ENCODE assay signal across 14 cellular contexts in the genomic region with DNA sequence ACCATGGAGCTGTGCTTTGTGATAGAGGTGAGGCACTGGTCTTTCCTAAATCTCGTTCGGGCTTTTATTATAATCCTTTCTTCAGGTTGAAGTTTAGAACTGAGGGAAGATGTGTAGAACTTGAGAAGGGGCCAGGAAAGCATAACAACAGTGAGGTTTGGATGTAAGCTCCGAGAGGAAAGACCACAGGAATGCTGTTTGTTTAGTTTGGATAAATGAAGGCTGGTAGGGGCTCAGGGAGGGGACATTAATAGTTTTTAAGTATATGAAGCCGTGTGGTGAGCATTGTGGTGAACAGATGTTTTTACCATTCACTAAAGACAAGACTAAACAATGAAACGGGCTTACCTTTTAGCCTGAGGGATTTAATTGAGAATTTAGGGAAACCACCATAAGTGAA.
DNase-seq lines count a peak whose midpoint lies in the region; ATAC-seq and TF ChIP-seq lines count a peak whose summit lies in the region.
"Had no signal": no experiment of that assay in that cellular context is flagged by ENCODE, and none has a peak within 500 bp of the region (broad histone marks: within the 10 kb centered on the region; RNA-seq: fewer than 3 reads in every experiment).

No MANE protein-coding gene starts in this region.

- H3K27me3 Mint-ChIP-seq in endothelial cell (ENCODE audit: unreplicated experiment) (peaks cover 6% of the 10 kb centered on the region), nephron progenitor cell (ENCODE audit: low read depth, poor library complexity) (peaks cover 5% of the 10 kb centered on the region)
- H3K27me3 Mint-ChIP-seq: activated CD4-positive, alpha-beta memory T cell treated with anti-CD3 and anti-CD28 coated beads for 36 hours; CD4-positive, CD25-positive, alpha-beta regulatory T cell had no signal

- peak overlapping the region; percentile 74 for H3K27ac Mint-ChIP-seq in endothelial cell (ENCODE audit: unreplicated experiment)
- peak overlapping the region; percentile 59 for H3K27ac Mint-ChIP-seq in nephron progenitor cell
- H3K27ac Mint-ChIP-seq: activated CD4-positive, alpha-beta memory T cell treated with anti-CD3 and anti-CD28 coated beads for 36 hours; CD4-positive, CD25-positive, alpha-beta regulatory T cell; T-helper 2 cell treated with Interferon-gamma antibody and Interleukin-4, amounts not matched to agents 5 μg/mL and 100 μg/mL, for 36 hours had no signal

- TF ChIP-seq CTCF in endothelial cell (IDR thresholded peaks at IDR 0.05; ENCODE audit: unreplicated experiment) (no peak), nephron progenitor cell (IDR thresholded peaks at IDR 0.05) (no peak)

- no peaks in the 10 kb centered on the region for H3K9me3 Mint-ChIP-seq in endothelial cell (ENCODE audit: unreplicated experiment)
- H3K9me3 Mint-ChIP-seq in nephron progenitor cell = no peaks in the 10 kb centered on the region
- H3K9me3 Mint-ChIP-seq: activated CD4-positive, alpha-beta memory T cell treated with anti-CD3 and anti-CD28 coated beads for 36 hours; CD4-positive, CD25-positive, alpha-beta regulatory T cell; T-helper 2 cell treated with Interferon-gamma antibody and Interleukin-4, amounts not matched to agents 5 μg/mL and 100 μg/mL, for 36 hours had no signal

- H3K4me3 Mint-ChIP-seq in endothelial cell (ENCODE audit: unreplicated experiment) (peak overlapping the region; percentile 6), nephron progenitor cell (no peak overlapping the region)
- H3K4me3 Mint-ChIP-seq: activated CD4-positive, alpha-beta memory T cell treated with anti-CD3 and anti-CD28 coated beads for 36 hours; CD4-positive, CD25-positive, alpha-beta regulatory T cell; T-helper 2 cell treated with Interferon-gamma antibody and Interleukin-4, amounts not matched to agents 5 μg/mL and 100 μg/mL, for 36 hours had no signal

- DNase-seq in Daoy (ENCODE audit: low read depth) (peak; percentile 66), RPMI7951 (ENCODE audit: low read depth) (peak; percentile 70), endothelial cell (ENCODE audit: low spot score) (no peak), nephron progenitor cell (no peak), NCI-H2196 treated with DMSO at 0.1 percent for 48 hours (lab: John Stamatoyannopoulos, UW; ENCODE audit: unreplicated experiment) (no peak)
- DNase-seq in stimulated activated CD4-positive, alpha-beta T cell treated with anti-CD3 and anti-CD28 coated beads, Interleukin-4, amount 100 ng/mL, for 4 hours = no peak
- DNase-seq: activated CD4-positive, alpha-beta memory T cell treated with anti-CD3 and anti-CD28 coated beads for 36 hours; activated naive CD4-positive, alpha-beta T cell; CD4-positive, CD25-positive, alpha-beta regulatory T cell; head of caudate nucleus; NCI-H2107 had no signal

- H3K4me1 Mint-ChIP-seq in endothelial cell (ENCODE audit: unreplicated experiment) (peaks cover 44% of the 10 kb centered on the region), nephron progenitor cell (peaks cover 35% of the 10 kb centered on the region)

- H3K36me3 Mint-ChIP-seq in endothelial cell (ENCODE audit: low read depth, unreplicated experiment) (peaks cover 42% of the 10 kb centered on the region), nephron progenitor cell (ENCODE audit: low read depth) (no peaks in the 10 kb centered on the region)

- ATAC-seq in HG02610 (IDR thresholded peaks at IDR 0.05; ENCODE audit: unreplicated experiment) = no peak
- no peak for ATAC-seq in HG02763 (IDR thresholded peaks at IDR 0.05; ENCODE audit: unreplicated experiment)

Comparison
In these comparisons a context has a peak if more than half of its experiments do, and no peak if none do; other contexts are left out.
1. DNase-seq: peak in Daoy (single experiment) and RPMI7951 (single experiment); none in endothelial cell (single experiment), nephron progenitor cell (single experiment), stimulated activated CD4-positive, alpha-beta T cell treated with anti-CD3 and anti-CD28 coated beads, Interleukin-4, amount 100 ng/mL, for 4 hours (0 of 2) and NCI-H2196 treated with DMSO at 0.1 percent for 48 hours (single experiment).